ENCODE assay signal across 8 cellular contexts in genomic region chr2:146927080-146927714, GRCh38.
A peak's percentile ranks its signal among the peaks of the same experiment; 100 is the strongest.
DNase-seq lines count a peak whose midpoint lies in the region; ATAC-seq and TF ChIP-seq lines count a peak whose summit lies in the region.

No MANE protein-coding gene starts in this region.

- H3K4me3 ChIP-seq in brain microvascular endothelial cell (ENCODE audit: low read depth, low read length): no peak overlapping the region
- no peak overlapping the region for H3K4me3 ChIP-seq in transverse colon

- no peak for TF ChIP-seq EP300 in transverse colon (IDR thresholded peaks at IDR 0.05; ENCODE audit: low read depth)

- H3K36me3 ChIP-seq in brain microvascular endothelial cell (replicated peaks) (no peaks in the 10 kb centered on the region), transverse colon (no peaks in the 10 kb centered on the region)

- in situ Hi-C loops in brain microvascular endothelial cell (cut with HindIII; ENCODE audit: low pct_ligation_motif_present, low sequenced_read_pairs) (no loop called here), transverse colon (cut with MboI; ENCODE audit: low pct_ligation_motif_present in 1 of 4, low pct_unique_long_range_greater_than_20kb in 1 of 4, low sequenced_read_pairs in 3 of 4) (no loop called here)

- WGBS in transverse colon (ENCODE audit: low coverage in 1 of 2), 2 donors: 25 to 40% methylated on average over 1 to 3 of the region's 3 CpGs

- H3K9me3 ChIP-seq in transverse colon: no peaks in the 10 kb centered on the region

- no peak for TF ChIP-seq POLR2A in transverse colon (IDR thresholded peaks at IDR 0.05)

- DNase-seq in DMS 273 (lab: John Stamatoyannopoulos, UW; ENCODE audit: unreplicated experiment): peak; percentile 66
- DNase-seq in DMS 273 treated with DMSO at 0.1 percent for 48 hours (lab: John Stamatoyannopoulos, UW): no peak
- peak; percentile 34 for DNase-seq in NCI-H1092 treated with DMSO at 0.1 percent for 48 hours (lab: John Stamatoyannopoulos, UW)
- DNase-seq in brain microvascular endothelial cell: peak; percentile 62
- peak; percentile 28 for DNase-seq in kidney glomerular epithelial cell (lab: John Stamatoyannopoulos, UW)
- peak; percentile 27 for DNase-seq in transverse colon
- no peak for DNase-seq in stimulated activated CD4-positive, alpha-beta T cell treated with anti-CD3 and anti-CD28 coated beads, Interleukin-1b, Interleukin-23, amount 100 ng/mL, for 48 hours

- TF ChIP-seq CTCF in brain microvascular endothelial cell (IDR thresholded peaks at IDR 0.05; ENCODE audit: low read depth, low read length, missing control alignments) (peak; percentile 90), transverse colon (IDR thresholded peaks at IDR 0.05) (peak; percentile 39 to 54 (median 47))

- no peaks in the 10 kb centered on the region for H3K27me3 ChIP-seq in brain microvascular endothelial cell (replicated peaks)
- no peaks in the 10 kb centered on the region for H3K27me3 ChIP-seq in transverse colon

- no peak overlapping the region for H3K27ac ChIP-seq in brain microvascular endothelial cell
- no peak overlapping the region for H3K27ac ChIP-seq in transverse colon

- intact Hi-C loops in transverse colon (cut with DNase I; ENCODE audit: low total_unique reads): no loop called here

- no peaks in the 10 kb centered on the region for H3K4me1 ChIP-seq in transverse colon

- ATAC-seq in HG03460 (IDR thresholded peaks at IDR 0.05; ENCODE audit: unreplicated experiment): no peak

Comparison
In these comparisons a context has a peak if more than half of its experiments do, and no peak if none do; other contexts are left out.
1. DNase-seq: peak in DMS 273 (single experiment), NCI-H1092 treated with DMSO at 0.1 percent for 48 hours (single experiment), brain microvascular endothelial cell (single experiment), kidney glomerular epithelial cell (single experiment) and transverse colon (single experiment); none in DMS 273 treated with DMSO at 0.1 percent for 48 hours (single experiment) and stimulated activated CD4-positive, alpha-beta T cell treated with anti-CD3 and anti-CD28 coated beads, Interleukin-1b, Interleukin-23, amount 100 ng/mL, for 48 hours (single experiment).